Comparison of ENCODE assay signal across 1 cellular context in genomic region chr13:29704648-29705047, GRCh38.
A peak's percentile ranks its signal among the peaks of the same experiment; 100 is the strongest.
TF ChIP-seq lines count a peak whose summit lies in the region.

No MANE protein-coding gene starts in this region.

TF ChIP-seq in SK-N-SH, 30 proteins besides CTCF, POLR2A, EP300 and RAD21:
- TF ChIP-seq TCF12 (IDR thresholded peaks at IDR 0.05) (peak; percentile 5; the same call in 1 of the 2 replicates), SMC3 (IDR thresholded peaks at IDR 0.05; ENCODE audit: low read depth, low read length) (0 out of 2 replicates have a peak, but pooled peaks have one; percentile 5), RCOR1 (IDR thresholded peaks at IDR 0.05; ENCODE audit: low read length) (peak; percentile 24; the same call in 1 of the 2 replicates), FOXM1 (IDR thresholded peaks at IDR 0.05; ENCODE audit: low read depth) (no peak), JUND (IDR thresholded peaks at IDR 0.05) (no peak), CHD2 (IDR thresholded peaks at IDR 0.05; ENCODE audit: low read length, partially characterized antibody) (peak; percentile 24), FOXJ3 (CRISPR knock-in tag; IDR thresholded peaks at IDR 0.05) (0 out of 2 replicates have a peak, but pooled peaks have one; percentile 43), GATA2 (CRISPR knock-in tag; IDR thresholded peaks at IDR 0.05) (peak; percentile 92)
